In genomic region chr2:169653636-169654035, GRCh38 we compare ENCODE assay signal across 33 cellular contexts. TPM values are rescaled to one million over a fixed set of nuclear protein-coding genes. Genes with fewer than 3 reads are reported as not detected.
"Had no signal": no experiment of that assay in that cellular context is flagged by ENCODE, and none has a peak within 500 bp of the region (broad histone marks: within the 10 kb centered on the region; RNA-seq: fewer than 3 reads in every experiment).

No MANE protein-coding gene starts in this region.

- ATAC-seq: activated CD8-positive, alpha-beta T cell treated with anti-CD3 and anti-CD28 coated beads for 36 hours; left colon; naive thymus-derived CD8-positive, alpha-beta T cell; pancreas; stimulated activated memory B cell treated with anti-CD40 and anti-IgM and Interleukin-4, amounts not matched to agents 10 μg/mL and 1 μg/mL and 100 μg/mL, for 72 hours; stimulated activated naive CD8-positive, alpha-beta T cell treated with anti-CD3 and anti-CD28 coated beads, Interleukin-15, amount 100 ng/mL, for 72 hours; T-helper 17 cell had no signal

- H3K4me3 ChIP-seq: cardiac muscle cell, colonic mucosa, dorsolateral prefrontal cortex, pancreas, prostate gland, sigmoid colon, uterus had no signal

- H3K4me1 ChIP-seq: colonic mucosa, pancreas, prostate gland, sigmoid colon, uterus had no signal

- H3K27ac ChIP-seq: cardiac muscle cell, colonic mucosa, dorsolateral prefrontal cortex, pancreas, prostate gland, sigmoid colon, uterus had no signal

- H3K36me3 ChIP-seq: cardiac muscle cell, colonic mucosa, pancreas, prostate gland, sigmoid colon, uterus had no signal

- H3K9me3 ChIP-seq: colonic mucosa, pancreas, prostate gland, sigmoid colon, uterus had no signal

- H3K27me3 ChIP-seq: cardiac muscle cell, colonic mucosa, pancreas, uterus had no signal

- FAIRE-seq: keratinocyte, pancreas, small intestine had no signal

- DNase-seq: activated CD4-positive, alpha-beta T cell treated with anti-CD3 and anti-CD28 coated beads for 1 hour; activated CD4-positive, alpha-beta T cell treated with anti-CD3 and anti-CD28 coated beads, Interleukin-2, amount 50 U/mL, for 1 hour; activated CD8-positive, alpha-beta T cell treated with anti-CD3 and anti-CD28 coated beads for 36 hours; activated effector memory CD4-positive, alpha-beta T cell treated with Interleukin-2 at 50 U/mL for 16 hours; activated naive CD4-positive, alpha-beta T cell treated with Interleukin-2 at 50 U/mL for 16 hours; activated T-cell treated with anti-CD3 and anti-CD28 coated beads, Interleukin-2, amount 50 U/mL, for 72 hours; anterior cingulate cortex; cerebellar nuclear complex; colonic mucosa; dorsolateral prefrontal cortex; effector memory CD4-positive, alpha-beta T cell; erythroblast; head of caudate nucleus; hippocampal formation; left colon; naive thymus-derived CD8-positive, alpha-beta T cell; nucleus accumbens; pancreas; retina; sigmoid colon; small intestine; stimulated activated CD4-positive, alpha-beta T cell treated with anti-CD3 and anti-CD28 coated beads, Interleukin-4, amount 100 ng/mL, for 24 hours; stimulated activated naive CD8-positive, alpha-beta T cell treated with anti-CD3 and anti-CD28 coated beads, Interleukin-15, amount 100 ng/mL, for 72 hours; substantia nigra; T-helper 17 cell; T1000; uterus had no signal

RNA-seq across cellular contexts. Expression of gene CFAP210, which starts 40.6 kb away (rescaled TPM):
- total RNA-seq: activated CD8-positive, alpha-beta T cell treated with anti-CD3 and anti-CD28 coated beads for 36 hours; cardiac muscle cell; colonic mucosa; fibroblast of lung; fibroblast of villous mesenchyme; left colon; naive thymus-derived CD8-positive, alpha-beta T cell; sigmoid colon had no signal
- polyA plus RNA-seq: fibroblast of lung; naive thymus-derived CD8-positive, alpha-beta T cell had no signal
